In genomic region chr11:11432621-11433319, GRCh38 we compare ENCODE assay signal across 30 cellular contexts.
"Had no signal": no experiment of that assay in that cellular context is flagged by ENCODE, and none has a peak within 500 bp of the region (broad histone marks: within the 10 kb centered on the region; RNA-seq: fewer than 3 reads in every experiment).

No MANE protein-coding gene starts in this region.

- H3K27me3 Mint-ChIP-seq: memory B cell; stimulated activated memory B cell treated with anti-CD40 and anti-IgM and Interleukin-4, amounts not matched to agents 10 μg/mL and 1 μg/mL and 100 μg/mL, for 72 hours; stimulated activated naive CD8-positive, alpha-beta T cell treated with anti-CD3 and anti-CD28 coated beads, Interleukin-15, amount 100 ng/mL, for 72 hours had no signal

- ATAC-seq: heart left ventricle; left cardiac atrium; lower lobe of right lung; natural killer cell treated with Interleukin-12 subunit alpha and Interleukin-12 subunit beta and Interleukin-15 and Interleukin-18, amount 100 ng/mL, for 72 hours; stimulated activated memory B cell treated with anti-CD40 and anti-IgM and Interleukin-4, amounts not matched to agents 10 μg/mL and 1 μg/mL and 100 μg/mL, for 72 hours; stimulated activated naive CD8-positive, alpha-beta T cell treated with anti-CD3 and anti-CD28 coated beads, Interleukin-15, amount 100 ng/mL, for 72 hours; upper lobe of right lung had no signal

- H3K27ac Mint-ChIP-seq: endodermal cell; memory B cell; mesothelial cell of epicardium; natural killer cell treated with Interleukin-12 subunit alpha and Interleukin-12 subunit beta and Interleukin-15 and Interleukin-18, amount 100 ng/mL, for 72 hours; neural progenitor cell; stimulated activated memory B cell treated with anti-CD40 and anti-IgM and Interleukin-4, amounts not matched to agents 10 μg/mL and 1 μg/mL and 100 μg/mL, for 72 hours; stimulated activated naive CD8-positive, alpha-beta T cell treated with anti-CD3 and anti-CD28 coated beads, Interleukin-15, amount 100 ng/mL, for 72 hours had no signal

- H3K9me3 Mint-ChIP-seq: endodermal cell; memory B cell; mesothelial cell of epicardium; natural killer cell treated with Interleukin-12 subunit alpha and Interleukin-12 subunit beta and Interleukin-15 and Interleukin-18, amount 100 ng/mL, for 72 hours; neural progenitor cell; stimulated activated memory B cell treated with anti-CD40 and anti-IgM and Interleukin-4, amounts not matched to agents 10 μg/mL and 1 μg/mL and 100 μg/mL, for 72 hours; stimulated activated naive CD8-positive, alpha-beta T cell treated with anti-CD3 and anti-CD28 coated beads, Interleukin-15, amount 100 ng/mL, for 72 hours had no signal

- H3K36me3 ChIP-seq: esophagus squamous epithelium, neural progenitor cell, prostate gland, right lobe of liver, spleen, upper lobe of right lung, vagina had no signal

- H3K27ac ChIP-seq: coronary artery, esophagus squamous epithelium, heart left ventricle, left ventricle myocardium inferior, lower lobe of right lung, neural progenitor cell, parathyroid adenoma, prostate gland, right lobe of liver, spleen, testis, tibial nerve, upper lobe of right lung, vagina had no signal

- H3K4me3 ChIP-seq: coronary artery, esophagus squamous epithelium, heart left ventricle, left ventricle myocardium inferior, lower lobe of right lung, neural progenitor cell, prostate gland, right lobe of liver, spleen, testis, tibial nerve, upper lobe of right lung, vagina had no signal

- DNase-seq: effector CD4-positive, alpha-beta T cell; endodermal cell; esophagus squamous epithelium; foreskin fibroblast; heart left ventricle; hippocampal formation; islet precursor cell; left cardiac atrium; left ventricle myocardium inferior; lower lobe of right lung; occipital lobe; retina; right lobe of liver; spleen; stimulated activated CD4-positive, alpha-beta T cell treated with anti-CD3 and anti-CD28 coated beads, Interleukin-15, amount 100 ng/mL, for 24 hours; stimulated activated CD4-positive, alpha-beta T cell treated with anti-CD3 and anti-CD28 coated beads, Interleukin-1b, Interleukin-23, amount 100 ng/mL, for 48 hours; stimulated activated CD4-positive, alpha-beta T cell treated with anti-CD3 and anti-CD28 coated beads, Interleukin-4, amount 100 ng/mL, for 24 hours; stimulated activated naive CD8-positive, alpha-beta T cell treated with anti-CD3 and anti-CD28 coated beads, Interleukin-15, amount 100 ng/mL, for 72 hours; testis; upper lobe of right lung had no signal

- H3K27me3 ChIP-seq: heart left ventricle, neural progenitor cell, right lobe of liver, testis, tibial nerve, upper lobe of right lung, vagina had no signal

- H3K4me3 Mint-ChIP-seq: endodermal cell; memory B cell; mesothelial cell of epicardium; natural killer cell treated with Interleukin-12 subunit alpha and Interleukin-12 subunit beta and Interleukin-15 and Interleukin-18, amount 100 ng/mL, for 72 hours; neural progenitor cell; stimulated activated memory B cell treated with anti-CD40 and anti-IgM and Interleukin-4, amounts not matched to agents 10 μg/mL and 1 μg/mL and 100 μg/mL, for 72 hours; stimulated activated naive CD8-positive, alpha-beta T cell treated with anti-CD3 and anti-CD28 coated beads, Interleukin-15, amount 100 ng/mL, for 72 hours had no signal

- H3K4me1 Mint-ChIP-seq: memory B cell; stimulated activated memory B cell treated with anti-CD40 and anti-IgM and Interleukin-4, amounts not matched to agents 10 μg/mL and 1 μg/mL and 100 μg/mL, for 72 hours; stimulated activated naive CD8-positive, alpha-beta T cell treated with anti-CD3 and anti-CD28 coated beads, Interleukin-15, amount 100 ng/mL, for 72 hours had no signal

- H3K9me3 ChIP-seq: esophagus squamous epithelium, heart left ventricle, left ventricle myocardium inferior, lower lobe of right lung, prostate gland, right lobe of liver, spleen, testis, tibial nerve, upper lobe of right lung, vagina had no signal

- H3K36me3 Mint-ChIP-seq: memory B cell; mesothelial cell of epicardium; natural killer cell treated with Interleukin-12 subunit alpha and Interleukin-12 subunit beta and Interleukin-15 and Interleukin-18, amount 100 ng/mL, for 72 hours; neural progenitor cell; stimulated activated memory B cell treated with anti-CD40 and anti-IgM and Interleukin-4, amounts not matched to agents 10 μg/mL and 1 μg/mL and 100 μg/mL, for 72 hours had no signal

- H3K4me1 ChIP-seq: prostate gland had no signal
